ENCODE assay signal across 1 cellular context in the genomic region with DNA sequence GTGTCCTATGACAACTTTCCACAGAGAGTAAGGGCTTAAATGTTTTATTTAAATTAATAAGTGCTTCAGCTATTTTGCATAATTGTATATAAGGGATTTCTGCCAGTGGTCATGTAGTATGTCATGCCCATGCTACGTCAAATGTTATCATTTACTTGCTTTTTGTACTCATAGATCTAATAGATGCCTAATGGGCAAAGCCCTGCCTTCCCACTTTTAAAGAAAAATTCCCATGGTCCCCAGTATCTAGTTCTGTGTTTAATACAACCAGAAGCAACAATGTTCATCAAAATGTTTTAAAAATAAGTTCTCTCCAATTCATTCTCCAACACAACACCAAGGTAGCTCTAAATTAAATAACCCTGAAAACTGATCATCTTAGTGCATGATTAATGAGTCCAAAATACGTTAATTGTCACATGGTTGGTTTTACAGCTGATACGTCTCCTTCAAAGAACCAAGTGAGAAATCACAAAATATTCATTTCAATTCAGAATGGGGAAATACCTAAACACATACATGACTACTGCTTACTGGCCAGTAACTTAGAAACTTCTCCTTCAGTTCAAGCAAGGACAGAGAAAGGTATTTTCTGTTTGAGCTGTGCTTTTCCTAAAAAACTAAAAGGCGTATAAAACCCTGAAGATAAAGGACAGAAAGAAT.
TF ChIP-seq lines count a peak whose summit lies in the region.

No MANE protein-coding gene starts in this region.

TF ChIP-seq in GM23338, 12 proteins besides CTCF, POLR2A, EP300 and RAD21 (continued from another document):
- TF ChIP-seq REST (IDR thresholded peaks at IDR 0.05; ENCODE audit: unreplicated experiment), result no peak
- no peak for TF ChIP-seq STAT1 (IDR thresholded peaks at IDR 0.05; ENCODE audit: unreplicated experiment)
- no peak for TF ChIP-seq CREB1 (CRISPR knock-in tag; IDR thresholded peaks at IDR 0.05; ENCODE audit: low read depth)
- no peak for TF ChIP-seq EZH2phosphoT487 (IDR thresholded peaks at IDR 0.05; ENCODE audit: unreplicated experiment)
- TF ChIP-seq, protein P1, sequence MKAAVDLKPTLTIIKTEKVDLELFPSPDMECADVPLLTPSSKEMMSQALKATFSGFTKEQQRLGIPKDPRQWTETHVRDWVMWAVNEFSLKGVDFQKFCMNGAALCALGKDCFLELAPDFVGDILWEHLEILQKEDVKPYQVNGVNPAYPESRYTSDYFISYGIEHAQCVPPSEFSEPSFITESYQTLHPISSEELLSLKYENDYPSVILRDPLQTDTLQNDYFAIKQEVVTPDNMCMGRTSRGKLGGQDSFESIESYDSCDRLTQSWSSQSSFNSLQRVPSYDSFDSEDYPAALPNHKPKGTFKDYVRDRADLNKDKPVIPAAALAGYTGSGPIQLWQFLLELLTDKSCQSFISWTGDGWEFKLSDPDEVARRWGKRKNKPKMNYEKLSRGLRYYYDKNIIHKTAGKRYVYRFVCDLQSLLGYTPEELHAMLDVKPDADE (IDR thresholded peaks at IDR 0.05), result no peak
- TF ChIP-seq ZNF462 (CRISPR knock-in tag; IDR thresholded peaks at IDR 0.05), result no peak
- TF ChIP-seq JUNB (IDR thresholded peaks at IDR 0.05; ENCODE audit: unreplicated experiment), result no peak
